ENCODE assay signal across 8 cellular contexts in the genomic region with DNA sequence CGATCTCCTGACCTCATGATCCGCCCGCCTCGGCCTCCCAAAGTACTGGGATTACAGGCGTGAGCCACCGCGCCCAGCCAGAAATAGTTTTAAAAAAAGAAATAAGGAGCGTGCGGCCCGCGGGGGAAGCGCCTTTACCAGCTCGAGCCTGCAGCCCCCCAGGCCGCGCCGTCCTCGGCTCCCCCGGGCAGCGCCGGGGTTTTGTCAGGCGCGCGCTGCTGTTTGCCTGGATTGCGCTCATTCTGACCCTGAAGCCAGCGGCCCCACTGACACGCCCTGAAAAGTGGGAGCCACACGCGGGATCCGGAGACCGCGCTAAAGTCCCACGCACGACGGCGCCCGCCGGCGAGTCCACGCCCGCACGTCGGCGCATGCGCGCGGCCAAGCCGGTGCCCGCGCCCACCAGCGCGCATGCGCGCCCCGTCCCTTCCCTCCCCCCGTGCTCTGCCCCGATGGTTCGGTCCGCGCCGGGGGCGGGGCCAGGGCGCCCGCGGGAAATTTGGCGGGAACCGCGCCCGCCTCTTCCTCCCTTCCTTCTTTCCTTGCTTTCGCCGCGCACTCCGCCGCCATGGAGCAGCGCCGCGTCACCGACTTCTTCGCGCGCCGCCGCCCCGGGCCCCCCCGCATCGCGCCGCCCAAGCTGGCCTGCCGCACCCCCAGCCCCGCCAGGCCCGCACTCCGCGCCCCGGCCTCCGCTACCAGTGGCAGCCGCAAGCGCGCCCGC. TPM values are rescaled to one million over a fixed set of nuclear protein-coding genes. Genes with fewer than 3 reads are reported as not detected.
DNase-seq lines count a peak whose midpoint lies in the region; ATAC-seq and TF ChIP-seq lines count a peak whose summit lies in the region.

A gene (plus strand): TSS at position 526 of the 724 bp plus-strand sequence. CDS start 43 bp downstream, at position 569.

- TF ChIP-seq POLR2A in Peyer's patch (IDR thresholded peaks at IDR 0.05): peak in 1 of 2 donors; percentile 64
- TF ChIP-seq POLR2A in esophagus squamous epithelium (IDR thresholded peaks at IDR 0.05): peak in 3 of 4 donors; percentile 47 to 88 (median 50)

- H3K27me3 Mint-ChIP-seq in activated T-cell treated with anti-CD3 and anti-CD28 coated beads, Interleukin-2, amount 50 U/mL, for 4 hours (ENCODE audit: low read depth): no peaks in the 10 kb centered on the region

- peak; percentile 61 for ATAC-seq in GM19324 (IDR thresholded peaks at IDR 0.05; ENCODE audit: low FRiP score, unreplicated experiment)
- ATAC-seq in activated T-cell treated with anti-CD3 and anti-CD28 coated beads, Interleukin-2, amount 50 U/mL, for 4 hours: peak; percentile 45 to 58

- H3K9me3 Mint-ChIP-seq in activated T-cell treated with anti-CD3 and anti-CD28 coated beads, Interleukin-2, amount 50 U/mL, for 4 hours: no peaks in the 10 kb centered on the region

- no peak for TF ChIP-seq CTCF in Peyer's patch (IDR thresholded peaks at IDR 0.05)
- TF ChIP-seq CTCF in esophagus squamous epithelium (IDR thresholded peaks at IDR 0.05): peak in 1 of 6 experiments; percentile 52

- DNase-seq in AML-193 (lab: John Stamatoyannopoulos, UW) (peak; percentile 54 to 56), Peyer's patch (peak; percentile 68 to 92 (median 91)), esophagus squamous epithelium (lab: John Stamatoyannopoulos, UW) (no peak), myocyte (ENCODE audit: low read depth) (peak; percentile 76)
- DNase-seq in activated T-cell treated with anti-CD3 and anti-CD28 coated beads, Interleukin-2, amount 50 U/mL, for 4 hours: peak; percentile 86
- DNase-seq in stimulated activated CD8-positive, alpha-beta memory T cell treated with anti-CD3 and anti-CD28 coated beads, Interleukin-7, amount 100 ng/mL, for 48 hours (ENCODE audit: extremely low read depth in 1 of 2, low read depth in 1 of 2): peak; percentile 57 to 78

- no peaks in the 10 kb centered on the region for H3K9me3 ChIP-seq in HUES48 (ENCODE audit: control insufficient read depth, insufficient read depth, low read length)
- no peaks in the 10 kb centered on the region for H3K9me3 ChIP-seq in Peyer's patch
- no peaks in the 10 kb centered on the region for H3K9me3 ChIP-seq in esophagus squamous epithelium

- H3K4me3 Mint-ChIP-seq in activated T-cell treated with anti-CD3 and anti-CD28 coated beads, Interleukin-2, amount 50 U/mL, for 4 hours: peak within 1 kb of the TSS; percentile 83

- H3K9ac ChIP-seq in HUES48 (ENCODE audit: low read depth, low read length): peak within 1 kb of the TSS; percentile 87

- 0 to 1% methylated on average over 16 to 25 of the region's 98 CpGs for WGBS in esophagus squamous epithelium, 2 donors

- H3K4me1 Mint-ChIP-seq in activated T-cell treated with anti-CD3 and anti-CD28 coated beads, Interleukin-2, amount 50 U/mL, for 4 hours (ENCODE audit: low read depth): peaks cover 11% of the 10 kb centered on the region

- H3K27ac ChIP-seq in HUES48 (ENCODE audit: low read depth, low read length) (peak within 1 kb of the TSS; percentile 83), Peyer's patch (peak within 1 kb of the TSS; percentile 63 to 78 (median 72)), esophagus squamous epithelium (peak within 1 kb of the TSS; percentile 67 to 85 (median 78))

- intact Hi-C loops in esophagus squamous epithelium (cut with DNase I): no loop called here

- H3K27me3 ChIP-seq in HUES48 (ENCODE audit: control insufficient read depth, insufficient read depth, low read length): no peaks in the 10 kb centered on the region
- H3K27me3 ChIP-seq in Peyer's patch: no peaks in the 10 kb centered on the region
- no peaks in the 10 kb centered on the region for H3K27me3 ChIP-seq in esophagus squamous epithelium

- no peaks in the 10 kb centered on the region for H3K36me3 Mint-ChIP-seq in activated T-cell treated with anti-CD3 and anti-CD28 coated beads, Interleukin-2, amount 50 U/mL, for 4 hours (ENCODE audit: insufficient read depth)

- peak within 1 kb of the TSS; percentile 85 for H3K4me3 ChIP-seq in HUES48 (ENCODE audit: low read depth, low read length)
- peak within 1 kb of the TSS; percentile 51 to 88 (median 60) for H3K4me3 ChIP-seq in Peyer's patch
- peak within 1 kb of the TSS; percentile 36 to 86 (median 64) for H3K4me3 ChIP-seq in esophagus squamous epithelium

- H3K36me3 ChIP-seq in HUES48 (ENCODE audit: control insufficient read depth, insufficient read depth, low read length) (peaks cover 43% of the 10 kb centered on the region), Peyer's patch (peaks cover 0 to 4% (median 0%) of the 10 kb centered on the region in 3 donors), esophagus squamous epithelium (peaks cover 0 to 9% (median 3%) of the 10 kb centered on the region in 3 donors)

- 0 out of 2 replicates have a peak, but pooled peaks cover 3% of the 10 kb centered on the region for H3K4me1 ChIP-seq in HUES48 (ENCODE audit: control insufficient read depth, insufficient read depth, low read length)
- H3K4me1 ChIP-seq in Peyer's patch: peaks cover 6 to 15% (median 11%) of the 10 kb centered on the region in 4 donors
- H3K4me1 ChIP-seq in esophagus squamous epithelium: peaks cover 15 to 59% (median 17%) of the 10 kb centered on the region in 3 donors

RNA-seq across cellular contexts. Expression of the gene that starts here (rescaled TPM):
- 10 to 100 TPM in 2 of 4 donors, 1 to 10 TPM in 2; 7.9 to 28.1 (median 10.1) TPM for total RNA-seq in Peyer's patch
- total RNA-seq in activated T-cell treated with anti-CD3 and anti-CD28 coated beads, Interleukin-2, amount 50 U/mL, for 4 hours: 10 to 100 TPM; 81.0 to 96.4 (median 87.2) TPM
- total RNA-seq in esophagus squamous epithelium: 10 to 100 TPM in 3 of 4 donors, 1 to 10 TPM in 1; 7.7 to 20.7 (median 11.2) TPM
- total RNA-seq in myocyte: 0.16 and 1.9 TPM in 2 replicates
- 0.74 TPM for polyA plus RNA-seq in myocyte (2012)
